ENCODE assay signal across 8 cellular contexts in the genomic region with DNA sequence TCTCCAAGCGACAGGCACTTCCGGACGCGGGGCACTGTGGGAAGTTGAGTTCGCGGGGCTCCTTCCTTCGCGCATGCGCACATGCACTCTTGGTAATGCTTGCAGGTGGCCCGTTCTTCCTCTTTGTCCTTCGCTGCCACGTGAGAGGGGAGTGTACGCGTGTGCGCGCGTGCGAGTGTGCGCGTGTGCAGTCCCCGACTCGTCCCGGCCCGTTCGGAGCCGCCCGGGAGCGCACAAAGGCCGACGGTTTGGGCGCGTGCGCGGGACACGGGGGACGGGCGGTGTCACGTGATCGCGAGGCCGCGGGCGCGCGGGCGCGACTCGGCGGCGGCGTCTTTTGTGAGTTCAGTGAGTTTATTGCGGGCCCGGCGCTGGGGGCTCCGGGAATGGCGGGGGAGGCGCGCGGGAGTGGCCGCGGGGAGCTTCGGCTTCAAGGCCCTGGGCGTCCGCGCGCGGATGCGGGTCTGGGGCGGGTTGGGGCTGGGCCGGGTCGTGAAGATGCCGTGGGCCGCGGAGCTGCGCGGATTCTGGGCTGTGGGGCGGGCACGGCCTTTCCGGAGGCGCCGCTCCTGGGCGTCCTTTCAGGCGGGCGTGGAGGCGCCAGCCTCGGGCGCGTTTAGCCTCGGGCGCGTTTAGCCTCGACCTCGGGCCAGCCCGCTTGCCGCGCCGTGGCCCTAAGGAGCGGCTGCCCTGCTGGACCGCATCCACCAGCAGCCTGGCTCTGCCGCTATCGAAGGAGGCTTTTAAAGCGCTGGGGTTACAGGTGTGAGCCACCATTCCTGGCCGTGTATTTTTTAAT. TPM values are rescaled to one million over a fixed set of nuclear protein-coding genes. Genes with fewer than 3 reads are reported as not detected.
DNase-seq lines count a peak whose midpoint lies in the region; ATAC-seq lines count a peak whose summit lies in the region.

ZNF84 (plus strand) TSS at position 303 of the 799 bp plus-strand sequence. CDS start 3,959 bp downstream, outside the sequence.

- peak within 1 kb of the TSS; percentile 86 to 96 (median 92) for H3K27ac Mint-ChIP-seq in immature natural killer cell

- DNase-seq in AG08395 (ENCODE audit: low spot score) (peak; percentile 97), NCI-H345 treated with DMSO at 0.1 percent for 48 hours (lab: John Stamatoyannopoulos, UW; ENCODE audit: unreplicated experiment) (peak; percentile 96), immature natural killer cell (peak; percentile 96 to 97 (median 97)), smooth muscle cell of the brain vasculature (ENCODE audit: low read depth, low spot score) (peak; percentile 92)
- DNase-seq in activated CD4-positive, CD25-positive, alpha-beta regulatory T cell (lab: John Stamatoyannopoulos, UW): peak; percentile 88 to 96 (median 94)
- DNase-seq in central memory CD4-positive, alpha-beta T cell: peak; percentile 98

- peak within 1 kb of the TSS; percentile 90 to 97 (median 92) for H3K4me3 Mint-ChIP-seq in immature natural killer cell

- H3K27me3 Mint-ChIP-seq in immature natural killer cell (ENCODE audit: low read depth in 3 of 3): peaks cover 5 to 24% (median 9%) of the 10 kb centered on the region in 3 donors

- H3K4me1 Mint-ChIP-seq in immature natural killer cell: peaks cover 24 to 32% of the 10 kb centered on the region in 2 donors

- peaks cover 37 to 88% (median 56%) of the 10 kb centered on the region in 6 donors for H3K9me3 Mint-ChIP-seq in immature natural killer cell

- peaks cover 32 to 42% (median 39%) of the 10 kb centered on the region in 3 donors for H3K36me3 Mint-ChIP-seq in immature natural killer cell

- ATAC-seq in GM19023 (IDR thresholded peaks at IDR 0.05; ENCODE audit: unreplicated experiment) (peak; percentile 94), HG03280 (IDR thresholded peaks at IDR 0.05; ENCODE audit: unreplicated experiment) (peak; percentile 96)

RNA-seq across cellular contexts. Expression of gene ZNF84, which starts in this region (rescaled TPM):
- polyA plus RNA-seq in immature natural killer cell: 10 to 100 TPM in 2 of 3 donors, 1 to 10 TPM in 1; 8.1 to 14.7 (median 11.7) TPM

Comparison
In these comparisons a context has a peak if more than half of its experiments do, and no peak if none do; other contexts are left out.
1. Peak in every context shown above with its lines: DNase-seq and ATAC-seq.